ENCODE assay signal across 7 cellular contexts in genomic region chr3:128052831-128053419, GRCh38. TPM values are rescaled to one million over a fixed set of nuclear protein-coding genes. Genes with fewer than 3 reads are reported as not detected.
A peak's percentile ranks its signal among the peaks of the same experiment; 100 is the strongest.
DNase-seq lines count a peak whose midpoint lies in the region; ATAC-seq and TF ChIP-seq lines count a peak whose summit lies in the region.

No MANE protein-coding gene starts in this region.

- peak overlapping the region; percentile 60 to 98 (median 97); a peak in 6 of 7 replicates for H3K27ac Mint-ChIP-seq in H9

- no peak for TF ChIP-seq EP300 in esophagus muscularis mucosa (IDR thresholded peaks at IDR 0.05)

- intact Hi-C loops in esophagus muscularis mucosa (cut with DNase I) (loop anchor here (10.0 kb wide), 1 partner anchor 378 kb away; the partner anchor contains the start of gene ABTB1), posterior vena cava (cut with DNase I) (no loop called here)

- DNase-seq in H9 (no peak), RWPE2 (ENCODE audit: low spot score) (no peak), esophagus muscularis mucosa (ENCODE audit: extremely low spot score) (peak; percentile 42), osteoblast (ENCODE audit: insufficient read length, low spot score, missing footprints) (no peak), posterior vena cava (ENCODE audit: low spot score) (no peak), nucleus accumbens (lab: John Stamatoyannopoulos, UW) (no peak), NCI-H1436 (lab: John Stamatoyannopoulos, UW) (no peak)

- H3K4me2 ChIP-seq in H9 (ENCODE audit: insufficient read depth, insufficient read length, low read length) (peak overlapping the region; percentile 99), osteoblast (ENCODE audit: insufficient read depth, low read length) (peak overlapping the region; percentile 99)

- H3K4me1 ChIP-seq in H9 (ENCODE audit: insufficient read depth, low read length) = no peaks in the 10 kb centered on the region
- peaks cover 17% of the 10 kb centered on the region for H3K4me1 ChIP-seq in RWPE2 (ENCODE audit: insufficient read depth, poor library complexity, severe bottlenecking)
- H3K4me1 ChIP-seq in esophagus muscularis mucosa = peaks cover 37 to 40% (median 38%) of the 10 kb centered on the region in 4 donors
- peaks cover 36% of the 10 kb centered on the region for H3K4me1 ChIP-seq in osteoblast (ENCODE audit: insufficient read depth, low read length)

- H3K18ac ChIP-seq in H9 (ENCODE audit: insufficient read length, low read depth, low read length) = no peak overlapping the region

- no peak overlapping the region for H4K91ac ChIP-seq in H9 (ENCODE audit: insufficient read length, low read depth, low read length)

- no peak overlapping the region for H2BK12ac ChIP-seq in H9 (ENCODE audit: insufficient read length, low read depth, low read length)

- H2BK20ac ChIP-seq in H9 (ENCODE audit: low read depth, low read length, poor library complexity, severe bottlenecking) = no peak overlapping the region

- H3K9me3 ChIP-seq in H9 (ENCODE audit: control insufficient read depth, low read depth, low read length) (no peaks in the 10 kb centered on the region), RWPE2 (ENCODE audit: severe bottlenecking) (no peaks in the 10 kb centered on the region), esophagus muscularis mucosa (no peaks in the 10 kb centered on the region), osteoblast (ENCODE audit: low read depth, low read length) (no peaks in the 10 kb centered on the region)

- H2BK5ac ChIP-seq in H9 (ENCODE audit: insufficient read length, low read length) = no peak overlapping the region

- H3K4me3 ChIP-seq in RWPE2 (ENCODE audit: severe bottlenecking) (peak overlapping the region; percentile 96), esophagus muscularis mucosa (peak overlapping the region; percentile 95 to 99 (median 98)), osteoblast (ENCODE audit: insufficient read depth, low read length) (peak overlapping the region; percentile 95)

- no peak overlapping the region for H2AFZ ChIP-seq in H9 (ENCODE audit: low read length)
- peak overlapping the region; percentile 63 for H2AFZ ChIP-seq in osteoblast (ENCODE audit: low read length)

- peak overlapping the region; percentile 92 to 99 for H3K4me3 Mint-ChIP-seq in H9

- TF ChIP-seq CTCF in H9 (conservative IDR thresholded peaks at IDR 0.05) = no peak
- no peak for TF ChIP-seq CTCF in RWPE2 (IDR thresholded peaks at IDR 0.05; ENCODE audit: poor library complexity, severe bottlenecking)
- TF ChIP-seq CTCF in esophagus muscularis mucosa (IDR thresholded peaks at IDR 0.05) = no peak
- TF ChIP-seq CTCF in osteoblast (IDR thresholded peaks at IDR 0.05; ENCODE audit: extremely low read depth, low read depth, low read length) = no peak

- H3K4ac ChIP-seq in H9 (ENCODE audit: low read depth, low read length) = no peak overlapping the region

- H3K56ac ChIP-seq in H9 (ENCODE audit: insufficient read length, low read depth, low read length) = no peak overlapping the region

- peaks cover 7% of the 10 kb centered on the region for H3K79me1 ChIP-seq in H9 (ENCODE audit: insufficient read depth, low read depth, low read length, poor library complexity, severe bottlenecking)

- no peak overlapping the region for H2AK5ac ChIP-seq in H9 (ENCODE audit: insufficient read length, low read length)

- no peak overlapping the region for H3K23ac ChIP-seq in H9 (ENCODE audit: insufficient read length, low read depth, low read length)

- H3K36me3 ChIP-seq in RWPE2 (ENCODE audit: low read depth) (peaks cover 55% of the 10 kb centered on the region), esophagus muscularis mucosa (peaks cover 8 to 37% (median 24%) of the 10 kb centered on the region in 4 donors), osteoblast (ENCODE audit: insufficient read depth, low read length) (peaks cover 40% of the 10 kb centered on the region)

- H3K23me2 ChIP-seq in H9 (ENCODE audit: insufficient read length, low read depth, low read length, poor library complexity, severe bottlenecking) = peaks cover 10% of the 10 kb centered on the region

- H4K20me1 ChIP-seq in H9 (ENCODE audit: control insufficient read depth, insufficient read depth, insufficient read length) (no peaks in the 10 kb centered on the region), osteoblast (ENCODE audit: insufficient read depth, low read length) (peaks cover 41% of the 10 kb centered on the region)

- no peaks in the 10 kb centered on the region for H3K27me3 ChIP-seq in H9 (ENCODE audit: insufficient read depth, low read length)
- no peaks in the 10 kb centered on the region for H3K27me3 ChIP-seq in RWPE2 (ENCODE audit: insufficient read depth, poor library complexity, severe bottlenecking)
- no peaks in the 10 kb centered on the region for H3K27me3 ChIP-seq in esophagus muscularis mucosa
- H3K27me3 ChIP-seq in osteoblast (ENCODE audit: insufficient read depth, low read length) = peaks cover under 1% of the 10 kb centered on the region

- no peak for ATAC-seq in RWPE2 (ENCODE audit: low read depth)

- H3K9ac ChIP-seq in H9 (ENCODE audit: extremely low read depth, insufficient read length, low read length) = peak overlapping the region; percentile 60

- H3T11ph ChIP-seq in H9 (ENCODE audit: low read length) = no peak overlapping the region

- no peak overlapping the region for H2BK15ac ChIP-seq in H9 (ENCODE audit: low read depth, low read length)

- H3K9me3 Mint-ChIP-seq in H9 = no peaks in the 10 kb centered on the region; a peak in 1 of 5 replicates

- no peak overlapping the region for H4K8ac ChIP-seq in H9 (replicated peaks; ENCODE audit: insufficient read length, low read depth, low read length)

- no peak overlapping the region for H2BK120ac ChIP-seq in H9 (ENCODE audit: low read depth, low read length, poor library complexity, severe bottlenecking)

- H3K14ac ChIP-seq in H9 (ENCODE audit: insufficient read depth, low read length) = no peak overlapping the region

- H3K36me3 Mint-ChIP-seq in H9 (ENCODE audit: insufficient read depth in 1 of 3, low read depth in 3 of 3) = peaks cover 14 to 49% (median 45%) of the 10 kb centered on the region in 3 experiments; a peak in 6 of 7 replicates

- H4K5ac ChIP-seq in H9 (ENCODE audit: insufficient read length, low read depth, low read length) = no peak overlapping the region

- peaks cover 20 to 26% of the 10 kb centered on the region in 2 experiments for H3K4me1 Mint-ChIP-seq in H9

- peaks cover 10% of the 10 kb centered on the region; the same call in 1 of the 2 replicates for H3K79me2 ChIP-seq in H9 (ENCODE audit: insufficient read depth, low read length)
- peaks cover 58% of the 10 kb centered on the region for H3K79me2 ChIP-seq in osteoblast (ENCODE audit: insufficient read depth, low read length)

- WGBS in H9 (ENCODE audit: extremely low coverage, insufficient read length, low lambda C conversion rate) = no CpG with 5 or more reads among the region's 10 CpGs
- 3% methylated on average over 10 of the region's 10 CpGs for WGBS in esophagus muscularis mucosa

- H3K27ac ChIP-seq in H9 (ENCODE audit: insufficient read length, low read depth, low read length) = no peak overlapping the region
- peak overlapping the region; percentile 59 for H3K27ac ChIP-seq in RWPE2 (ENCODE audit: poor library complexity, severe bottlenecking)
- peak overlapping the region; percentile 93 to 97 (median 96) for H3K27ac ChIP-seq in esophagus muscularis mucosa (replicated peaks in 1 of 4)
- H3K27ac ChIP-seq in osteoblast (ENCODE audit: low read depth, low read length) = peak overlapping the region; percentile 96

- no peak for TF ChIP-seq POLR2A in esophagus muscularis mucosa (IDR thresholded peaks at IDR 0.05; ENCODE audit: low read depth)

- H3K27me3 Mint-ChIP-seq in H9 (ENCODE audit: low read depth) = peaks cover 5% of the 10 kb centered on the region; the same call in 1 of the 2 replicates

RNA-seq across cellular contexts. Expression of gene SEC61A1, which starts 0.7 kb away (rescaled TPM):
- total RNA-seq in H9 (2021) (138 and 146 TPM in 2 replicates), esophagus muscularis mucosa (100 to 1,000 TPM in 1 of 4 donors, 10 to 100 TPM in 3; 67.7 to 110 (median 89.6) TPM), osteoblast (350 and 355 TPM in 2 replicates), posterior vena cava (100 to 1,000 TPM; 188 to 199 TPM)
